ENCODE assay signal across 9 cellular contexts in the genomic region with DNA sequence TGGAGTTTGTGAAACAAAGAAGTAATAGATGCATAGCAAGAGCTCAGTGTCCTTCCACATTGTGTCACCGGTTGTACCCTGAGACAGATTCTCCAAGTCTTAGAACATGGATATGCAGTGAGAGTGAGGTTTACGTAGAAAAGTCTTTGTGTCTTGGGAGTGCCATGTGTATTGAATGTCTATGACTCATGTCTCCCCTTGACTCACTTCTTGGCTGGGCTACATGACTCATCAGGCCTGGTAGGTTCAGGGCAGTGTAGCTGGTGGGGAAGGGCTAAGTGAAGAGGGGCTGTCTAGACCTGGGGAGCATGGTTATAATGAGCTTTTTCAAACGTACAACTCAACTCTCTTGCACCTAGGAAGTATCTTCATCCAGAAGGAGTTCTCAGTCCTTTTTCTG.
A peak's percentile ranks its signal among the peaks of the same experiment; 100 is the strongest.
DNase-seq lines count a peak whose midpoint lies in the region; ATAC-seq and TF ChIP-seq lines count a peak whose summit lies in the region.
"Had no signal": no experiment of that assay in that cellular context is flagged by ENCODE, and none has a peak within 500 bp of the region (broad histone marks: within the 10 kb centered on the region; RNA-seq: fewer than 3 reads in every experiment).

No MANE protein-coding gene starts in this region.

- H3K9me3 Mint-ChIP-seq in activated naive CD4-positive, alpha-beta T cell treated with anti-CD3 and anti-CD28 coated beads, Interleukin-2, amount 50 U/mL, for 24 hours: no peaks in the 10 kb centered on the region

- H3K27me3 ChIP-seq in esophagus squamous epithelium: no peaks in the 10 kb centered on the region

- no peak for TF ChIP-seq POLR2A in esophagus squamous epithelium (IDR thresholded peaks at IDR 0.05)

- H3K36me3 ChIP-seq in mesodermal cell (ENCODE audit: control insufficient read depth, insufficient read depth, low read length) (no peaks in the 10 kb centered on the region), esophagus squamous epithelium (no peaks in the 10 kb centered on the region)

- intact Hi-C loops in esophagus squamous epithelium (cut with DNase I): no loop called here

- H3K4me3 Mint-ChIP-seq in activated naive CD4-positive, alpha-beta T cell treated with anti-CD3 and anti-CD28 coated beads, Interleukin-2, amount 50 U/mL, for 24 hours: no peak overlapping the region

- H3K9me3 ChIP-seq in mesodermal cell (ENCODE audit: control insufficient read depth, low read length) (no peaks in the 10 kb centered on the region), esophagus squamous epithelium (no peaks in the 10 kb centered on the region)

- DNase-seq in OCI-M1 (lab: John Stamatoyannopoulos, UW) (peak; percentile 48), esophagus squamous epithelium (lab: John Stamatoyannopoulos, UW) (no peak), retina (no peak)

- WGBS in mesodermal cell (ENCODE audit: insufficient coverage in 2 of 2), 2 experiments: 60 to 74% methylated on average over 2 of the region's 3 CpGs
- 14 to 18% methylated on average over 3 of the region's 3 CpGs for WGBS in esophagus squamous epithelium, 2 donors

- H3K27me3 Mint-ChIP-seq in activated naive CD4-positive, alpha-beta T cell treated with anti-CD3 and anti-CD28 coated beads, Interleukin-2, amount 50 U/mL, for 24 hours: no peaks in the 10 kb centered on the region

- H3K27ac ChIP-seq in mesodermal cell (ENCODE audit: low read depth, low read length, severe bottlenecking) (peak overlapping the region; percentile 86), esophagus squamous epithelium (peak overlapping the region in 1 of 4 donors; percentile 1)
- H3K27ac ChIP-seq: VCaP had no signal

- peaks cover 20% of the 10 kb centered on the region for H3K4me1 ChIP-seq in mesodermal cell (ENCODE audit: control insufficient read depth, insufficient read depth, low read length, poor library complexity, severe bottlenecking)
- H3K4me1 ChIP-seq in esophagus squamous epithelium: peaks cover 0 to 22% (median 0%) of the 10 kb centered on the region in 3 donors

- H3K4me3 ChIP-seq in mesodermal cell (ENCODE audit: extremely low read depth, insufficient read depth, low read length, poor library complexity, severe bottlenecking) (no peak overlapping the region), esophagus squamous epithelium (no peak overlapping the region)

- TF ChIP-seq CTCF in esophagus squamous epithelium (IDR thresholded peaks at IDR 0.05): no peak

- no peaks in the 10 kb centered on the region for H3K36me3 Mint-ChIP-seq in activated naive CD4-positive, alpha-beta T cell treated with anti-CD3 and anti-CD28 coated beads, Interleukin-2, amount 50 U/mL, for 24 hours

- peak; percentile 64 for ATAC-seq in GM21717 (IDR thresholded peaks at IDR 0.05; ENCODE audit: unreplicated experiment)
- no peak for ATAC-seq in GM21528 (IDR thresholded peaks at IDR 0.05; ENCODE audit: low FRiP score, unreplicated experiment)
- no peak for ATAC-seq in GM21447 (IDR thresholded peaks at IDR 0.05; ENCODE audit: unreplicated experiment)

- H3K27ac Mint-ChIP-seq in activated naive CD4-positive, alpha-beta T cell treated with anti-CD3 and anti-CD28 coated beads, Interleukin-2, amount 50 U/mL, for 24 hours: peak overlapping the region; percentile 7

- H3K4me1 Mint-ChIP-seq in activated naive CD4-positive, alpha-beta T cell treated with anti-CD3 and anti-CD28 coated beads, Interleukin-2, amount 50 U/mL, for 24 hours: peaks cover 41% of the 10 kb centered on the region
